27 cellular contexts compared by ENCODE assay signal in the genomic region with DNA sequence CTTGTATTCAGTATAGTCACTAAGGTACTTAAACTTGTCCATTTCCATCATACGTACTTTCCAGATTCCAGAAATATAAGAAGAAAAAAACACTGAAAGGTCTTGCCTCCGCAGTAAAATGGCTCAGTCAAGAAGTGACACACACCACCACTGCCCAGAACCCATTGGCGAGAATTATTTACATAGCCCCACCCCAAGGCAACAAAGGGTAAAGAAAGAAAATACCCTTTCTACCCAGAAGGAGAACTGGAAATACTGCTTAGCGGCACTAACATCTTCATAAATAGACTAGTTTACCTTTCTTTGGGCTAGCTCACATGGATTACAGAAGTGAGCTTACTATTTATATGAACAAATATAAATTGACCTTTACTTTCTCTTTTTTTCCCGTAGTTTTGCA.
"Had no signal": no experiment of that assay in that cellular context is flagged by ENCODE, and none has a peak within 500 bp of the region (broad histone marks: within the 10 kb centered on the region; RNA-seq: fewer than 3 reads in every experiment).

No MANE protein-coding gene starts in this region.

- H3K9me3 ChIP-seq: left ventricle myocardium inferior, mucosa of descending colon, pancreas, prostate gland, suprapubic skin, thoracic aorta, tibial artery, uterus had no signal

- H3K27ac ChIP-seq: left ventricle myocardium inferior, pancreas, prostate gland, skin epidermis, suprapubic skin, thoracic aorta, tibial artery, uterus had no signal

- H3K36me3 ChIP-seq: left ventricle myocardium inferior, pancreas, prostate gland, suprapubic skin, thoracic aorta, tibial artery, uterus had no signal

- H3K4me1 ChIP-seq: prostate gland, suprapubic skin, tibial artery, uterus had no signal

- DNase-seq: hypothalamus; islet precursor cell; left ventricle myocardium inferior; midbrain; mucosa of descending colon; naive thymus-derived CD4-positive, alpha-beta T cell; nucleus accumbens; pancreas; posterior cingulate gyrus; retina; right cardiac atrium; stimulated activated CD4-positive, alpha-beta T cell treated with anti-CD3 and anti-CD28 coated beads, Interleukin-12 subunit alpha, Interleukin-12 subunit beta, amount 100 ng/mL, for 4 hours; stimulated activated CD4-positive, alpha-beta T cell treated with anti-CD3 and anti-CD28 coated beads, Interleukin-15, amount 100 ng/mL, for 24 hours; stimulated activated CD4-positive, alpha-beta T cell treated with anti-CD3 and anti-CD28 coated beads, Interleukin-2, amount 100 ng/mL, for 24 hours; stimulated activated CD4-positive, alpha-beta T cell treated with anti-CD3 and anti-CD28 coated beads, Interleukin-4, amount 100 ng/mL, for 1 hour; stimulated activated naive CD4-positive, alpha-beta T cell; tibial artery; trophoblast cell; uterus had no signal

- ATAC-seq: mucosa of descending colon; naive thymus-derived CD4-positive, alpha-beta T cell; natural killer cell treated with Interleukin-12 subunit alpha and Interleukin-12 subunit beta and Interleukin-15 and Interleukin-18, amount 100 ng/mL, for 72 hours; pancreas; right cardiac atrium; sciatic nerve; stimulated activated effector memory CD8-positive, alpha-beta T cell treated with anti-CD3 and anti-CD28 coated beads, Interleukin-12 subunit alpha, Interleukin-12 subunit beta, amount 100 ng/mL, for 72 hours had no signal

- H3K4me3 ChIP-seq: left ventricle myocardium inferior, lung, mucosa of descending colon, pancreas, prostate gland, skin epidermis, suprapubic skin, thoracic aorta, tibial artery, uterus had no signal

- H3K27me3 ChIP-seq: pancreas, suprapubic skin, tibial artery, uterus had no signal

- FAIRE-seq: pancreas had no signal
